1 cellular context compared by ENCODE assay signal in genomic region chr16:23149267-23149992, GRCh38.
TF ChIP-seq lines count a peak whose summit lies in the region.

A gene with protein sequence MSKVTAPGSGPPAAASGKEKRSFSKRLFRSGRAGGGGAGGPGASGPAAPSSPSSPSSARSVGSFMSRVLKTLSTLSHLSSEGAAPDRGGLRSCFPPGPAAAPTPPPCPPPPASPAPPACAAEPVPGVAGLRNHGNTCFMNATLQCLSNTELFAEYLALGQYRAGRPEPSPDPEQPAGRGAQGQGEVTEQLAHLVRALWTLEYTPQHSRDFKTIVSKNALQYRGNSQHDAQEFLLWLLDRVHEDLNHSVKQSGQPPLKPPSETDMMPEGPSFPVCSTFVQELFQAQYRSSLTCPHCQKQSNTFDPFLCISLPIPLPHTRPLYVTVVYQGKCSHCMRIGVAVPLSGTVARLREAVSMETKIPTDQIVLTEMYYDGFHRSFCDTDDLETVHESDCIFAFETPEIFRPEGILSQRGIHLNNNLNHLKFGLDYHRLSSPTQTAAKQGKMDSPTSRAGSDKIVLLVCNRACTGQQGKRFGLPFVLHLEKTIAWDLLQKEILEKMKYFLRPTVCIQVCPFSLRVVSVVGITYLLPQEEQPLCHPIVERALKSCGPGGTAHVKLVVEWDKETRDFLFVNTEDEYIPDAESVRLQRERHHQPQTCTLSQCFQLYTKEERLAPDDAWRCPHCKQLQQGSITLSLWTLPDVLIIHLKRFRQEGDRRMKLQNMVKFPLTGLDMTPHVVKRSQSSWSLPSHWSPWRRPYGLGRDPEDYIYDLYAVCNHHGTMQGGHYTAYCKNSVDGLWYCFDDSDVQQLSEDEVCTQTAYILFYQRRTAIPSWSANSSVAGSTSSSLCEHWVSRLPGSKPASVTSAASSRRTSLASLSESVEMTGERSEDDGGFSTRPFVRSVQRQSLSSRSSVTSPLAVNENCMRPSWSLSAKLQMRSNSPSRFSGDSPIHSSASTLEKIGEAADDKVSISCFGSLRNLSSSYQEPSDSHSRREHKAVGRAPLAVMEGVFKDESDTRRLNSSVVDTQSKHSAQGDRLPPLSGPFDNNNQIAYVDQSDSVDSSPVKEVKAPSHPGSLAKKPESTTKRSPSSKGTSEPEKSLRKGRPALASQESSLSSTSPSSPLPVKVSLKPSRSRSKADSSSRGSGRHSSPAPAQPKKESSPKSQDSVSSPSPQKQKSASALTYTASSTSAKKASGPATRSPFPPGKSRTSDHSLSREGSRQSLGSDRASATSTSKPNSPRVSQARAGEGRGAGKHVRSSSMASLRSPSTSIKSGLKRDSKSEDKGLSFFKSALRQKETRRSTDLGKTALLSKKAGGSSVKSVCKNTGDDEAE (N-terminal part only) (minus strand): TSS chr16:23149452. CDS start chr16:23149270, 182 bp downstream.

TF ChIP-seq in K562, 482 proteins besides CTCF, POLR2A, EP300 and RAD21 (continued from another document and continues in another):
- no peak for TF ChIP-seq THAP12 (CRISPR knock-in tag; IDR thresholded peaks at IDR 0.05)
- TF ChIP-seq HNRNPLL (IDR thresholded peaks at IDR 0.05; ENCODE audit: low read depth, low read length, poor library complexity, severe bottlenecking): no peak
- no peak for TF ChIP-seq CEBPG (CRISPR knock-in tag; IDR thresholded peaks at IDR 0.05)
- TF ChIP-seq CEBPG (tag; conservative IDR thresholded peaks at IDR 0.05 in 1 of 2, IDR thresholded peaks at IDR 0.05 in 1 of 2): no peak
- TF ChIP-seq, protein P1, sequence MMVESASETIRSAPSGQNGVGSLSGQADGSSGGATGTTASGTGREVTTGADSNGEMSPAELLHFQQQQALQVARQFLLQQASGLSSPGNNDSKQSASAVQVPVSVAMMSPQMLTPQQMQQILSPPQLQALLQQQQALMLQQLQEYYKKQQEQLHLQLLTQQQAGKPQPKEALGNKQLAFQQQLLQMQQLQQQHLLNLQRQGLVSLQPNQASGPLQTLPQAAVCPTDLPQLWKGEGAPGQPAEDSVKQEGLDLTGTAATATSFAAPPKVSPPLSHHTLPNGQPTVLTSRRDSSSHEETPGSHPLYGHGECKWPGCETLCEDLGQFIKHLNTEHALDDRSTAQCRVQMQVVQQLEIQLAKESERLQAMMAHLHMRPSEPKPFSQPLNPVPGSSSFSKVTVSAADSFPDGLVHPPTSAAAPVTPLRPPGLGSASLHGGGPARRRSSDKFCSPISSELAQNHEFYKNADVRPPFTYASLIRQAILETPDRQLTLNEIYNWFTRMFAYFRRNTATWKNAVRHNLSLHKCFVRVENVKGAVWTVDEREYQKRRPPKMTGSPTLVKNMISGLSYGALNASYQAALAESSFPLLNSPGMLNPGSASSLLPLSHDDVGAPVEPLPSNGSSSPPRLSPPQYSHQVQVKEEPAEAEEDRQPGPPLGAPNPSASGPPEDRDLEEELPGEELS (CRISPR knock-in tag; IDR thresholded peaks at IDR 0.05; ENCODE audit: borderline replicate concordance): no peak
- 0 out of 2 replicates have a peak, but pooled peaks have one; percentile 35 for TF ChIP-seq GATAD2A (IDR thresholded peaks at IDR 0.05)
- no peak for TF ChIP-seq STAT5B (CRISPR knock-in tag; IDR thresholded peaks at IDR 0.05)
- TF ChIP-seq GABPB2 (CRISPR knock-in tag; conservative IDR thresholded peaks at IDR 0.05): no peak
- no peak for TF ChIP-seq NR1H2 (CRISPR knock-in tag; IDR thresholded peaks at IDR 0.05)
- no peak for TF ChIP-seq ELF4 (CRISPR knock-in tag; IDR thresholded peaks at IDR 0.05)
- no peak for TF ChIP-seq EHMT2 (IDR thresholded peaks at IDR 0.05)
- TF ChIP-seq ZNF354B (CRISPR knock-in tag; IDR thresholded peaks at IDR 0.05): 0 out of 2 replicates have a peak, but pooled peaks have one; percentile 43
- TF ChIP-seq SRF (CRISPR knock-in tag; IDR thresholded peaks at IDR 0.05): no peak
- peak; percentile 90 for TF ChIP-seq MTA1 (IDR thresholded peaks at IDR 0.05; ENCODE audit: borderline replicate concordance)
- no peak for TF ChIP-seq MTF1 (CRISPR knock-in tag; IDR thresholded peaks at IDR 0.05; ENCODE audit: borderline replicate concordance)
- no peak for TF ChIP-seq ZNF586 (CRISPR knock-in tag; conservative IDR thresholded peaks at IDR 0.05)
- TF ChIP-seq TSHZ1 (CRISPR knock-in tag; IDR thresholded peaks at IDR 0.05): no peak
- peak; percentile 72 for TF ChIP-seq HMGN3 (IDR thresholded peaks at IDR 0.05; ENCODE audit: borderline replicate concordance, extremely low read depth, insufficient read length, low read depth, low read length)
- TF ChIP-seq HOXB6 (CRISPR knock-in tag; IDR thresholded peaks at IDR 0.05; ENCODE audit: borderline replicate concordance): no peak
- TF ChIP-seq BCOR (IDR thresholded peaks at IDR 0.05): no peak
- TF ChIP-seq NFXL1 (CRISPR knock-in tag; IDR thresholded peaks at IDR 0.05): no peak
- TF ChIP-seq ZNF165 (CRISPR knock-in tag; IDR thresholded peaks at IDR 0.05; ENCODE audit: borderline replicate concordance): 0 out of 2 replicates have a peak, but pooled peaks have one; percentile 68
- no peak for TF ChIP-seq NCOA1 (IDR thresholded peaks at IDR 0.05; ENCODE audit: low read depth)
- no peak for TF ChIP-seq STAG1 (CRISPR knock-in tag; IDR thresholded peaks at IDR 0.05; ENCODE audit: borderline replicate concordance)
- TF ChIP-seq PHF21A (IDR thresholded peaks at IDR 0.05; ENCODE audit: borderline replicate concordance, low read depth): no peak
- no peak for TF ChIP-seq SMARCE1 (IDR thresholded peaks at IDR 0.05)
- TF ChIP-seq BCL6 (CRISPR knock-in tag; IDR thresholded peaks at IDR 0.05): peak; percentile 76; the same call in 1 of the 2 replicates
- peak; percentile 95 for TF ChIP-seq ZNF24 (IDR thresholded peaks at IDR 0.05)
- no peak for TF ChIP-seq GTF2B (IDR thresholded peaks at IDR 0.05; ENCODE audit: extremely low read depth, insufficient read length)
- peak; percentile 67 for TF ChIP-seq CBFA2T2 (conservative IDR thresholded peaks at IDR 0.05)
- TF ChIP-seq, protein P2, sequence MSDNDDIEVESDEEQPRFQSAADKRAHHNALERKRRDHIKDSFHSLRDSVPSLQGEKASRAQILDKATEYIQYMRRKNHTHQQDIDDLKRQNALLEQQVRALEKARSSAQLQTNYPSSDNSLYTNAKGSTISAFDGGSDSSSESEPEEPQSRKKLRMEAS (CRISPR knock-in tag; IDR thresholded peaks at IDR 0.05): peak; percentile 73
- peak; percentile 62; the same call in 1 of the 2 replicates for TF ChIP-seq ZNF668 (CRISPR knock-in tag; IDR thresholded peaks at IDR 0.05)
- TF ChIP-seq E2F3 (CRISPR knock-in tag; IDR thresholded peaks at IDR 0.05): peak; percentile 83
- TF ChIP-seq HCFC1 (IDR thresholded peaks at IDR 0.05; ENCODE audit: low read depth, low read length): peak; percentile 96
- TF ChIP-seq RNF2 (IDR thresholded peaks at IDR 0.05): no peak
- TF ChIP-seq TCF7 (IDR thresholded peaks at IDR 0.05; ENCODE audit: borderline replicate concordance): no peak
- TF ChIP-seq TAL1 (IDR thresholded peaks at IDR 0.05): no peak
